ENCODE assay signal across 24 cellular contexts in genomic region chr18:78892201-78892600, GRCh38.
DNase-seq lines count a peak whose midpoint lies in the region; ATAC-seq, FAIRE-seq and TF ChIP-seq lines count a peak whose summit lies in the region.
"Had no signal": no experiment of that assay in that cellular context is flagged by ENCODE, and none has a peak within 500 bp of the region (broad histone marks: within the 10 kb centered on the region; RNA-seq: fewer than 3 reads in every experiment).

No MANE protein-coding gene starts in this region.

- in situ Hi-C loops in HepG2 (cut with HindIII; ENCODE audit: extremely low pct_ligation_motif_present, low pct_unique_long_range_greater_than_20kb) = no loop called here

- WGBS in HepG2 (ENCODE audit: low lambda C conversion rate) = 12% methylated on average over 11 of the region's 11 CpGs
- 68% methylated on average over 10 of the region's 11 CpGs for WGBS in right lobe of liver (ENCODE audit: insufficient coverage, low coverage, low lambda C conversion rate, missing lambda C conversion rate)
- WGBS in esophagus muscularis mucosa = 83% methylated on average over 11 of the region's 11 CpGs

- no peaks in the 10 kb centered on the region for H4K20me1 ChIP-seq in HepG2 (ENCODE audit: insufficient read depth, low read length)
- no peaks in the 10 kb centered on the region for H4K20me1 ChIP-seq in MM.1S (ENCODE audit: insufficient read depth, low read length)

- H3K27me3 ChIP-seq in HepG2 (ENCODE audit: control insufficient read depth in 1 of 2, insufficient read depth in 2 of 2, low read length in 2 of 2) = peaks cover 0 to 20% of the 10 kb centered on the region in 2 experiments; a peak in 2 of 5 replicates
- H3K27me3 ChIP-seq in right lobe of liver = no peaks in the 10 kb centered on the region
- no peaks in the 10 kb centered on the region for H3K27me3 ChIP-seq in MM.1S (replicated peaks; ENCODE audit: insufficient read depth, low read length)
- peaks cover 0 to 8% (median 0%) of the 10 kb centered on the region in 4 donors for H3K27me3 ChIP-seq in esophagus muscularis mucosa
- H3K27me3 ChIP-seq: BE2C had no signal

- H3K9me3 ChIP-seq in HepG2 (ENCODE audit: low read length) (peaks cover 13% of the 10 kb centered on the region), right lobe of liver (peaks cover 0 to 5% (median under 1%) of the 10 kb centered on the region in 4 donors), MM.1S (replicated peaks; ENCODE audit: insufficient read depth, low read length) (no peaks in the 10 kb centered on the region), esophagus muscularis mucosa (peaks cover 0 to 34% (median 30%) of the 10 kb centered on the region in 4 donors)
- H3K9me3 ChIP-seq: BE2C had no signal

- POLR2A ChIA-PET in HepG2 (lab: Yijun Ruan, JAX) = no interaction called here

- no peaks in the 10 kb centered on the region for H3K9me2 ChIP-seq in MM.1S (replicated peaks; ENCODE audit: insufficient read depth, low read length)

- no peak for TF ChIP-seq EP300 in HepG2 (IDR thresholded peaks at IDR 0.05; ENCODE audit: low read depth in 2 of 2, low read length in 2 of 2)
- TF ChIP-seq EP300 in HepG2 (CRISPR knock-in tag; IDR thresholded peaks at IDR 0.05; ENCODE audit: borderline replicate concordance) = no peak
- no peak for TF ChIP-seq EP300 in esophagus muscularis mucosa (IDR thresholded peaks at IDR 0.05)

- no peak for FAIRE-seq in HepG2 (lab: Jason Lieb, UNC)
- FAIRE-seq: A204.1, GM12878, GM19239, H54 had no signal

- TF ChIP-seq POLR2A in HepG2 (IDR thresholded peaks at IDR 0.05; ENCODE audit: insufficient read depth in 1 of 2, low read depth in 2 of 2, low read length in 2 of 2) (no peak), right lobe of liver (IDR thresholded peaks at IDR 0.05) (no peak), esophagus muscularis mucosa (IDR thresholded peaks at IDR 0.05; ENCODE audit: low read depth) (no peak)

- intact Hi-C loops in HepG2 (cut with micrococcal nuclease; ENCODE audit: unreplicated experiment) (no loop called here), right lobe of liver (cut with DNase I) (no loop called here), esophagus muscularis mucosa (cut with DNase I) (no loop called here)

- H3K27ac ChIP-seq in HepG2 (ENCODE audit: extremely low read length, insufficient read depth, low read length) = no peak overlapping the region
- no peak overlapping the region for H3K27ac ChIP-seq in right lobe of liver
- peak overlapping the region; percentile 69 for H3K27ac ChIP-seq in MM.1S (ENCODE audit: low read length)
- no peak overlapping the region for H3K27ac ChIP-seq in esophagus muscularis mucosa (replicated peaks in 1 of 4)
- H3K27ac ChIP-seq: GM23248 had no signal

- H2AFZ ChIP-seq in HepG2 (ENCODE audit: low read length) (no peak overlapping the region), MM.1S (ENCODE audit: low read length) (peak overlapping the region; percentile 9; the same call in 1 of the 2 replicates)
- H2AFZ ChIP-seq: GM23248 had no signal

- no peaks in the 10 kb centered on the region for H3K36me3 ChIP-seq in HepG2 (replicated peaks in 1 of 2; ENCODE audit: control insufficient read depth in 1 of 2, insufficient read depth in 2 of 2, low read length in 2 of 2)
- H3K36me3 ChIP-seq in right lobe of liver = no peaks in the 10 kb centered on the region
- no peaks in the 10 kb centered on the region for H3K36me3 ChIP-seq in MM.1S (replicated peaks; ENCODE audit: insufficient read depth, low read length)
- H3K36me3 ChIP-seq in esophagus muscularis mucosa = no peaks in the 10 kb centered on the region
- H3K36me3 ChIP-seq: BE2C had no signal

- CTCF ChIA-PET in HepG2 (lab: Yijun Ruan, JAX; ENCODE audit: low intra/inter-chr PET ratio, low total read pairs) = no interaction called here

- H3K79me2 ChIP-seq in HepG2 (ENCODE audit: insufficient read depth, low read length) (no peaks in the 10 kb centered on the region), MM.1S (ENCODE audit: low read length) (no peaks in the 10 kb centered on the region)

- no peak for ATAC-seq in HepG2
- no peak for ATAC-seq in right lobe of liver
- no peak for ATAC-seq in GM21723 (IDR thresholded peaks at IDR 0.05; ENCODE audit: unreplicated experiment)
- no peak for ATAC-seq in HG02970 (IDR thresholded peaks at IDR 0.05; ENCODE audit: low FRiP score, unreplicated experiment)
- ATAC-seq: GM12878 had no signal

- TF ChIP-seq CTCF in HepG2 (CRISPR knock-in tag; IDR thresholded peaks at IDR 0.05) (no peak), right lobe of liver (IDR thresholded peaks at IDR 0.05) (no peak), MM.1S (IDR thresholded peaks at IDR 0.05; ENCODE audit: low read length) (no peak), esophagus muscularis mucosa (IDR thresholded peaks at IDR 0.05) (no peak)

- no TSS peak for BruUV-seq in HepG2 (replicated peaks; lab: Mats Ljungman, UMichigan)

- H3K4me2 ChIP-seq in HepG2 (ENCODE audit: low read depth, low read length) (no peak overlapping the region), MM.1S (ENCODE audit: low read depth, low read length) (no peak overlapping the region)

- no peak overlapping the region for H3K9ac ChIP-seq in HepG2 (ENCODE audit: insufficient read depth, low read depth, low read length)
- H3K9ac ChIP-seq in MM.1S (ENCODE audit: low read length) = no peak overlapping the region
- H3K9ac ChIP-seq: GM23248 had no signal

- no peaks in the 10 kb centered on the region for H3F3A ChIP-seq in MM.1S (ENCODE audit: insufficient read depth, low read length)

- no peak for TF ChIP-seq RAD21 in HepG2 (CRISPR knock-in tag; IDR thresholded peaks at IDR 0.05)

- DNase-seq in HepG2 (ENCODE audit: low spot score) = no peak
- no peak for DNase-seq in right lobe of liver
- DNase-seq in MM.1S = peak; percentile 53
- DNase-seq in esophagus muscularis mucosa (ENCODE audit: extremely low spot score) = peak; percentile 57
- no peak for DNase-seq in NCI-H524 treated with DMSO at 0.1 percent for 48 hours (lab: John Stamatoyannopoulos, UW)
- DNase-seq: ACHN; BE2C; C1 segment of cervical spinal cord; CD4-positive, CD25-positive, alpha-beta regulatory T cell; CD8-positive, alpha-beta memory T cell; COR-L47; DMS 273 treated with DMSO at 0.1 percent for 48 hours; DMS53; DND-41; EL; GM23248; HCEC 1CT; HFFc6 had no signal

- H3K4me3 ChIP-seq in HepG2 (replicated peaks in 1 of 3; ENCODE audit: insufficient read depth in 1 of 3, low read depth in 2 of 3, low read length in 3 of 3) = no peak overlapping the region
- H3K4me3 ChIP-seq in right lobe of liver = no peak overlapping the region
- no peak overlapping the region for H3K4me3 ChIP-seq in MM.1S (ENCODE audit: low read length)
- no peak overlapping the region for H3K4me3 ChIP-seq in esophagus muscularis mucosa
- H3K4me3 ChIP-seq: GM12878, GM23248 had no signal

- H3K4me1 ChIP-seq in HepG2 (ENCODE audit: insufficient read depth, low read length) = no peaks in the 10 kb centered on the region
- no peaks in the 10 kb centered on the region for H3K4me1 ChIP-seq in right lobe of liver
- H3K4me1 ChIP-seq in MM.1S (ENCODE audit: low read length) = no peaks in the 10 kb centered on the region
- H3K4me1 ChIP-seq in esophagus muscularis mucosa = no peaks in the 10 kb centered on the region
- H3K4me1 ChIP-seq: BE2C had no signal

TF ChIP-seq in HepG2, 621 proteins besides CTCF, POLR2A, EP300 and RAD21:
- TF ChIP-seq GZF1 (CRISPR knock-in tag; IDR thresholded peaks at IDR 0.05) (no peak), RFXAP (CRISPR knock-in tag; IDR thresholded peaks at IDR 0.05; ENCODE audit: borderline replicate concordance) (no peak), MAFK (conservative IDR thresholded peaks at IDR 0.05 in 1 of 2, IDR thresholded peaks at IDR 0.05 in 1 of 2; ENCODE audit: low read length in 2 of 2) (peak; percentile 49 to 73; a peak in 3 of 4 replicates), MAFF (IDR thresholded peaks at IDR 0.05; ENCODE audit: low read depth, low read length) (peak; percentile 34; the same call in 1 of the 2 replicates)

Comparison
In these comparisons a context has a peak if more than half of its experiments do, and no peak if none do; other contexts are left out.
1. DNase-seq: peak in MM.1S (single experiment) and esophagus muscularis mucosa (single experiment); none in HepG2 (single experiment), right lobe of liver (0 of 3) and NCI-H524 treated with DMSO at 0.1 percent for 48 hours (single experiment).